17 cellular contexts compared by ENCODE assay signal in genomic region chr6:85443720-85444119, GRCh38. TPM values are rescaled to one million over a fixed set of nuclear protein-coding genes. Genes with fewer than 3 reads are reported as not detected.
DNase-seq lines count a peak whose midpoint lies in the region; ATAC-seq, FAIRE-seq and TF ChIP-seq lines count a peak whose summit lies in the region.
"Had no signal": no experiment of that assay in that cellular context is flagged by ENCODE, and none has a peak within 500 bp of the region (broad histone marks: within the 10 kb centered on the region; RNA-seq: fewer than 3 reads in every experiment).

No MANE protein-coding gene starts in this region.

- no peak for TF ChIP-seq EP300 in HepG2 (IDR thresholded peaks at IDR 0.05; ENCODE audit: low read depth in 2 of 2, low read length in 2 of 2)
- no peak for TF ChIP-seq EP300 in HepG2 (CRISPR knock-in tag; IDR thresholded peaks at IDR 0.05; ENCODE audit: borderline replicate concordance)

- H3K9ac ChIP-seq in HepG2 (ENCODE audit: insufficient read depth, low read depth, low read length) (no peak overlapping the region), kidney (ENCODE audit: low read length in 2 of 2) (no peak overlapping the region)

- intact Hi-C loops in HepG2 (cut with micrococcal nuclease; ENCODE audit: unreplicated experiment), result no loop called here
- intact Hi-C loops in right lobe of liver (cut with DNase I), result no loop called here
- intact Hi-C loops in kidney (cut with DNase I), result no loop called here

- in situ Hi-C loops in HepG2 (cut with HindIII; ENCODE audit: extremely low pct_ligation_motif_present, low pct_unique_long_range_greater_than_20kb), result loop anchor here (5.0 kb wide), 1 partner anchor 36 kb away; no protein-coding TSS in a partner anchor
- in situ Hi-C loops in brain microvascular endothelial cell (cut with HindIII; ENCODE audit: low pct_ligation_motif_present, low sequenced_read_pairs), result no loop called here

- no peak overlapping the region for H3K4me2 ChIP-seq in HepG2 (ENCODE audit: low read depth, low read length)

- no peak for TF ChIP-seq CTCF in HepG2 (CRISPR knock-in tag; IDR thresholded peaks at IDR 0.05)
- TF ChIP-seq CTCF in right lobe of liver (IDR thresholded peaks at IDR 0.05), result no peak
- no peak for TF ChIP-seq CTCF in brain microvascular endothelial cell (IDR thresholded peaks at IDR 0.05; ENCODE audit: low read depth, low read length, missing control alignments)
- no peak for TF ChIP-seq CTCF in kidney (IDR thresholded peaks at IDR 0.05; ENCODE audit: borderline replicate concordance, extremely low read depth, insufficient read depth)

- no peaks in the 10 kb centered on the region for H4K20me1 ChIP-seq in HepG2 (ENCODE audit: insufficient read depth, low read length)

- POLR2A ChIA-PET in HepG2 (lab: Yijun Ruan, JAX), result no interaction called here

- H3K9me3 ChIP-seq in HepG2 (ENCODE audit: low read length), result peaks cover 13% of the 10 kb centered on the region
- H3K9me3 ChIP-seq in right lobe of liver, result no peaks in the 10 kb centered on the region
- no peaks in the 10 kb centered on the region for H3K9me3 ChIP-seq in kidney (ENCODE audit: control insufficient read depth in 1 of 2, low read length in 2 of 2)
- H3K9me3 ChIP-seq: HAP-1 had no signal

- no peak overlapping the region for H2AFZ ChIP-seq in HepG2 (ENCODE audit: low read length)

- no peak for DNase-seq in HepG2 (ENCODE audit: low spot score)
- no peak for DNase-seq in right lobe of liver
- no peak for DNase-seq in brain microvascular endothelial cell
- no peak for DNase-seq in kidney
- no peak for DNase-seq in NAMALWA (ENCODE audit: low spot score)
- DNase-seq in activated CD8-positive, alpha-beta memory T cell treated with anti-CD3 and anti-CD28 coated beads, Interleukin-2, amount 50 U/mL, for 4 hours, result no peak
- no peak for DNase-seq in islet precursor cell
- DNase-seq: C1 segment of cervical spinal cord; CD4-positive, alpha-beta T cell; DMS79; GOT3; KBM-7 had no signal

- H3K27me3 ChIP-seq in HepG2 (ENCODE audit: control insufficient read depth in 1 of 2, insufficient read depth in 2 of 2, low read length in 2 of 2) (no peaks in the 10 kb centered on the region; a peak in 1 of 5 replicates), right lobe of liver (no peaks in the 10 kb centered on the region), brain microvascular endothelial cell (replicated peaks) (no peaks in the 10 kb centered on the region)

- FAIRE-seq in HepG2 (lab: Jason Lieb, UNC), result no peak
- FAIRE-seq in kidney (lab: Jason Lieb, UNC), result peak; percentile 3
- FAIRE-seq: GM12891, HTR-8/SVneo had no signal

- H3K27ac ChIP-seq in HepG2 (ENCODE audit: extremely low read length, insufficient read depth, low read length), result no peak overlapping the region
- H3K27ac ChIP-seq in right lobe of liver, result no peak overlapping the region
- peak overlapping the region; percentile 35 for H3K27ac ChIP-seq in brain microvascular endothelial cell
- no peak overlapping the region for H3K27ac ChIP-seq in kidney (ENCODE audit: low read depth in 2 of 2, low read length in 2 of 2)
- H3K27ac ChIP-seq: 22Rv1 had no signal

- H3K4me1 ChIP-seq in HepG2 (ENCODE audit: insufficient read depth, low read length) (peaks cover 31% of the 10 kb centered on the region), right lobe of liver (no peaks in the 10 kb centered on the region), kidney (ENCODE audit: control insufficient read depth in 1 of 2, insufficient read depth in 1 of 2, low read depth in 1 of 2, low read length in 2 of 2) (no peaks in the 10 kb centered on the region)
- H3K4me1 ChIP-seq: HAP-1 had no signal

- no peaks in the 10 kb centered on the region for H3K36me3 ChIP-seq in HepG2 (replicated peaks in 1 of 2; ENCODE audit: control insufficient read depth in 1 of 2, insufficient read depth in 2 of 2, low read length in 2 of 2)
- no peaks in the 10 kb centered on the region for H3K36me3 ChIP-seq in right lobe of liver
- no peaks in the 10 kb centered on the region for H3K36me3 ChIP-seq in brain microvascular endothelial cell (replicated peaks)
- no peaks in the 10 kb centered on the region for H3K36me3 ChIP-seq in kidney (ENCODE audit: control insufficient read depth in 1 of 2, insufficient read depth in 2 of 2, low read length in 2 of 2)
- H3K36me3 ChIP-seq: HAP-1 had no signal

- ATAC-seq in HepG2 (no peak), right lobe of liver (no peak), GM18907 (IDR thresholded peaks at IDR 0.05; ENCODE audit: unreplicated experiment) (no peak)

- H3K4me3 ChIP-seq in HepG2 (replicated peaks in 1 of 3; ENCODE audit: insufficient read depth in 1 of 3, low read depth in 2 of 3, low read length in 3 of 3), result no peak overlapping the region
- H3K4me3 ChIP-seq in right lobe of liver, result no peak overlapping the region
- no peak overlapping the region for H3K4me3 ChIP-seq in brain microvascular endothelial cell (ENCODE audit: low read depth, low read length)
- H3K4me3 ChIP-seq in kidney (ENCODE audit: low read length in 2 of 2), result no peak overlapping the region
- H3K4me3 ChIP-seq: HAP-1 had no signal

- no TSS peak for BruUV-seq in HepG2 (replicated peaks; lab: Mats Ljungman, UMichigan)

- CTCF ChIA-PET in HepG2 (lab: Yijun Ruan, JAX; ENCODE audit: low intra/inter-chr PET ratio, low total read pairs), result no interaction called here

- TF ChIP-seq RAD21 in HepG2 (CRISPR knock-in tag; IDR thresholded peaks at IDR 0.05), result no peak

- TF ChIP-seq POLR2A in HepG2 (IDR thresholded peaks at IDR 0.05; ENCODE audit: insufficient read depth in 1 of 2, low read depth in 2 of 2, low read length in 2 of 2) (no peak), right lobe of liver (IDR thresholded peaks at IDR 0.05) (no peak)

- no peaks in the 10 kb centered on the region for H3K79me2 ChIP-seq in HepG2 (ENCODE audit: insufficient read depth, low read length)

TF ChIP-seq in HepG2, 621 proteins besides CTCF, POLR2A, EP300 and RAD21:
- TF ChIP-seq ZNF589 (CRISPR knock-in tag; conservative IDR thresholded peaks at IDR 0.05), result no peak
- peak; percentile 83 for TF ChIP-seq MAFF (IDR thresholded peaks at IDR 0.05; ENCODE audit: low read depth, low read length)
- TF ChIP-seq MAFK (conservative IDR thresholded peaks at IDR 0.05 in 1 of 2, IDR thresholded peaks at IDR 0.05 in 1 of 2; ENCODE audit: low read length in 2 of 2), result peak; percentile 73 to 94

RNA-seq across cellular contexts. Expression of gene NT5E, which starts 6.2 kb away (rescaled TPM):
- total RNA-seq in HepG2 (2016; rRNA removed; fragmentation: Illumina TruSeq; extraction: Trizol) (6.4 and 9.5 TPM in 2 replicates), right lobe of liver (10 to 100 TPM; 19.3 to 31.8 (median 25.8) TPM), kidney (41.0 TPM)
- 2.7 and 3.2 TPM in 2 replicates for total RNA-seq in HepG2 (2016; cell fraction: cytosol; rRNA removed; fragmentation: Illumina TruSeq; extraction: Trizol; ENCODE audit: low read depth)
- 6.5 and 9.4 TPM in 2 replicates for total RNA-seq in HepG2 (2016; cell fraction: insoluble cytoplasmic fraction; rRNA removed; fragmentation: Illumina TruSeq; extraction: Trizol)
- total RNA-seq in HepG2 (2016; cell fraction: membrane; rRNA removed; fragmentation: Illumina TruSeq; extraction: Trizol), result 4.5 and 4.6 TPM in 2 replicates
- 11.7 and 12.4 TPM in 2 replicates for total RNA-seq in HepG2 (2016; cell fraction: nucleus; rRNA removed; fragmentation: Illumina TruSeq; extraction: Trizol)
- polyA plus RNA-seq in HepG2 (2011; rRNA removed) (33.0 and 40.6 TPM in 2 replicates), kidney (ENCODE audit: insufficient read depth, low read depth, low replicate concordance) (13.1 TPM)
- polyA plus RNA-seq in HepG2 (2011; cell fraction: cytosol; rRNA removed), result 28.1 and 33.2 TPM in 2 replicates
- polyA plus RNA-seq in HepG2 (2011; cell fraction: nucleus; rRNA removed), result 38.4 and 39.5 TPM in 2 replicates
- polyA plus RNA-seq in HepG2 (2012), result 41.1 and 41.9 TPM in 2 replicates
- 1.8 and 3.1 TPM in 2 replicates for polyA plus RNA-seq in HepG2 (2016; cell fraction: cytosol; fragmentation: Illumina TruSeq; extraction: Trizol; ENCODE audit: low read depth)
- polyA plus RNA-seq in HepG2 (2016; cell fraction: insoluble cytoplasmic fraction; fragmentation: Illumina TruSeq; extraction: Trizol; ENCODE audit: low read depth), result 5.9 and 6.0 TPM in 2 replicates
- 3.5 and 3.7 TPM in 2 replicates for polyA plus RNA-seq in HepG2 (2016; cell fraction: membrane; fragmentation: Illumina TruSeq; extraction: Trizol; ENCODE audit: low read depth)
- 12.7 and 12.8 TPM in 2 replicates for polyA plus RNA-seq in HepG2 (2016; cell fraction: nucleus; fragmentation: Illumina TruSeq; extraction: Trizol; ENCODE audit: insufficient read depth, low read depth)
- 4.8 and 51.2 TPM in 2 replicates for polyA minus RNA-seq in HepG2 (2011; rRNA and poly(A)+ RNA removed; ENCODE audit: low replicate concordance)
- 40.8 and 61.8 TPM in 2 replicates for polyA minus RNA-seq in HepG2 (2011; cell fraction: cytosol; rRNA and poly(A)+ RNA removed)
- 27.0 and 35.1 TPM in 2 replicates for polyA minus RNA-seq in HepG2 (2011; cell fraction: nucleus; rRNA and poly(A)+ RNA removed)
